In the genomic region with DNA sequence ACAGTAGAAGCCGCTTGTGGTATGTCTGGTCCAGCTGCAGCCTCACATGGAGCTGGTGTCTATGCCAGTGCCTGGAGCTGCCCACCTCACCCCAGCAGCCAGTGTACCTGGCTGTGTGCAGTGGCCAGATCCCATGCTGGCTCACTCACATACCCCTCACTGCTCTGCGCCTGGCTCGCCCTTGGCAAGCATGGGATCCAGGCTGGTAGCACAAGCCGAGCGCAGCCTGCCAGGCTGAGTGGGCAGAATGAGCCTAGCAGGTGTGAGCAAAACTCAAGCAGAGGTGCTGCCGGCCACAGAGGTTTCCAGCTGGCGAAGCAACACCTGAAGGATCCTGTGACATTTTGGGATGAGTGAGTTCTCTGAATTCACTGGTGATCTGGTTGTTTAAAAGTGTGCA, we compare ENCODE assay signal across 1 cellular context.
TF ChIP-seq lines count a peak whose summit lies in the region.

No MANE protein-coding gene starts in this region.

TF ChIP-seq in H1, 55 proteins besides CTCF, POLR2A, EP300 and RAD21:
- no peak for TF ChIP-seq YY1 (IDR thresholded peaks at IDR 0.05; ENCODE audit: low read depth, low read length)
- TF ChIP-seq, protein P1, sequence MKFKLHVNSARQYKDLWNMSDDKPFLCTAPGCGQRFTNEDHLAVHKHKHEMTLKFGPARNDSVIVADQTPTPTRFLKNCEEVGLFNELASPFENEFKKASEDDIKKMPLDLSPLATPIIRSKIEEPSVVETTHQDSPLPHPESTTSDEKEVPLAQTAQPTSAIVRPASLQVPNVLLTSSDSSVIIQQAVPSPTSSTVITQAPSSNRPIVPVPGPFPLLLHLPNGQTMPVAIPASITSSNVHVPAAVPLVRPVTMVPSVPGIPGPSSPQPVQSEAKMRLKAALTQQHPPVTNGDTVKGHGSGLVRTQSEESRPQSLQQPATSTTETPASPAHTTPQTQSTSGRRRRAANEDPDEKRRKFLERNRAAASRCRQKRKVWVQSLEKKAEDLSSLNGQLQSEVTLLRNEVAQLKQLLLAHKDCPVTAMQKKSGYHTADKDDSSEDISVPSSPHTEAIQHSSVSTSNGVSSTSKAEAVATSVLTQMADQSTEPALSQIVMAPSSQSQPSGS (IDR thresholded peaks at IDR 0.05; ENCODE audit: low read length), result no peak
- TF ChIP-seq JUND (IDR thresholded peaks at IDR 0.05; ENCODE audit: low read length), result no peak
- no peak for TF ChIP-seq BCL11A (IDR thresholded peaks at IDR 0.05; ENCODE audit: low read depth in 2 of 2, low read length in 2 of 2)
- no peak for TF ChIP-seq EZH2 (IDR thresholded peaks at IDR 0.05; ENCODE audit: low read depth, low read length, severe bottlenecking)
- TF ChIP-seq NANOG (IDR thresholded peaks at IDR 0.05; ENCODE audit: insufficient read depth, low read depth, low read length, poor library complexity, severe bottlenecking), result no peak
- TF ChIP-seq, protein P2, sequence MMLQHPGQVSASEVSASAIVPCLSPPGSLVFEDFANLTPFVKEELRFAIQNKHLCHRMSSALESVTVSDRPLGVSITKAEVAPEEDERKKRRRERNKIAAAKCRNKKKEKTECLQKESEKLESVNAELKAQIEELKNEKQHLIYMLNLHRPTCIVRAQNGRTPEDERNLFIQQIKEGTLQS (IDR thresholded peaks at IDR 0.05; ENCODE audit: insufficient read depth, low read depth, low read length), result no peak
- TF ChIP-seq TBP (IDR thresholded peaks at IDR 0.05; ENCODE audit: low read depth, low read length), result no peak
- TF ChIP-seq SP2 (IDR thresholded peaks at IDR 0.05; ENCODE audit: low read length), result no peak
- no peak for TF ChIP-seq SAP30 (IDR thresholded peaks at IDR 0.05; ENCODE audit: insufficient read depth, insufficient replicate concordance, low read length)
- no peak for TF ChIP-seq CHD1 (IDR thresholded peaks at IDR 0.05; ENCODE audit: low read depth, low read length)
- TF ChIP-seq MAFK (IDR thresholded peaks at IDR 0.05; ENCODE audit: low read depth, low read length), result no peak
- no peak for TF ChIP-seq SUZ12 (IDR thresholded peaks at IDR 0.05; ENCODE audit: low read length)
- TF ChIP-seq BRCA1 (IDR thresholded peaks at IDR 0.05; ENCODE audit: low read depth, low read length), result no peak
- no peak for TF ChIP-seq SP1 (IDR thresholded peaks at IDR 0.05; ENCODE audit: low read depth, low read length)
TF ChIP-seq in H1: peak in this region for 0.
